In the genomic region with DNA sequence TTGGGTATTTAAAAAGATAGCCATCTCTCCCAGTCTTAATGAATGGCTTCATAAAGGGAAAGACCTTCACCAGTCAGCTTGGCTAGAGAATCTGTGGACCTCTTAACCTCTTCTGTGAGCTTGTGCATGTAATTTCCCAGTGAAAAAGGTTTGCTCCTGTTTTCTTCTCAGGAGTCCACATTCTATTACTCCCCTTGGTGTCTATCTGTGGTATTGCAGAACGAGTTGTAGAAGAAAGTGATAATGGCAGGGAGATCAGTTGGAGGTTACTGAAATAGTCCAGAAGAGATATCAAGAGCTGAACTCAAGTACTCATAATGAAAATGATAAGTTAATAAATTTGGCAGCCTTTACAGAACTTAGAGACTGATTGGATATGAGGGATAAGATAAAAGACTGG, we compare ENCODE assay signal across 1 cellular context.
TF ChIP-seq lines count a peak whose summit lies in the region.

No MANE protein-coding gene starts in this region.

TF ChIP-seq in GM12878, 131 proteins besides CTCF, POLR2A, EP300 and RAD21:
- TF ChIP-seq, protein P1, sequence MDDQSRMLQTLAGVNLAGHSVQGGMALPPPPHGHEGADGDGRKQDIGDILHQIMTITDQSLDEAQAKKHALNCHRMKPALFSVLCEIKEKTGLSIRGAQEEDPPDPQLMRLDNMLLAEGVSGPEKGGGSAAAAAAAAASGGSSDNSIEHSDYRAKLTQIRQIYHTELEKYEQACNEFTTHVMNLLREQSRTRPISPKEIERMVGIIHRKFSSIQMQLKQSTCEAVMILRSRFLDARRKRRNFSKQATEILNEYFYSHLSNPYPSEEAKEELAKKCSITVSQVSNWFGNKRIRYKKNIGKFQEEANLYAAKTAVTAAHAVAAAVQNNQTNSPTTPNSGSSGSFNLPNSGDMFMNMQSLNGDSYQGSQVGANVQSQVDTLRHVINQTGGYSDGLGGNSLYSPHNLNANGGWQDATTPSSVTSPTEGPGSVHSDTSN (IDR thresholded peaks at IDR 0.05; ENCODE audit: insufficient replicate concordance, low read depth, low read length), result no peak
- TF ChIP-seq EGR1 (IDR thresholded peaks at IDR 0.05; ENCODE audit: borderline replicate concordance in 1 of 2, low read depth in 2 of 2, low read length in 2 of 2) (no peak), HDGF (IDR thresholded peaks at IDR 0.05) (no peak), RB1 (IDR thresholded peaks at IDR 0.05; ENCODE audit: borderline replicate concordance) (no peak), MLLT1 (IDR thresholded peaks at IDR 0.05) (no peak), NR2F1 (conservative IDR thresholded peaks at IDR 0.05) (no peak), SMARCA5 (IDR thresholded peaks at IDR 0.05) (no peak), SMAD5 (IDR thresholded peaks at IDR 0.05; ENCODE audit: low read depth) (no peak), SUZ12 (IDR thresholded peaks at IDR 0.05; ENCODE audit: unreplicated experiment) (no peak), TARDBP (IDR thresholded peaks at IDR 0.05; ENCODE audit: borderline replicate concordance) (no peak), EED (IDR thresholded peaks at IDR 0.05; ENCODE audit: low read depth) (no peak), SMC3 (IDR thresholded peaks at IDR 0.05; ENCODE audit: borderline replicate concordance, low read length) (no peak), ZNF207 (IDR thresholded peaks at IDR 0.05; ENCODE audit: borderline replicate concordance) (no peak), CREM (IDR thresholded peaks at IDR 0.05; ENCODE audit: low read depth) (no peak), KAT2A (conservative IDR thresholded peaks at IDR 0.05; ENCODE audit: control insufficient read depth, low read depth, low read length) (no peak)
- TF ChIP-seq, protein P2, sequence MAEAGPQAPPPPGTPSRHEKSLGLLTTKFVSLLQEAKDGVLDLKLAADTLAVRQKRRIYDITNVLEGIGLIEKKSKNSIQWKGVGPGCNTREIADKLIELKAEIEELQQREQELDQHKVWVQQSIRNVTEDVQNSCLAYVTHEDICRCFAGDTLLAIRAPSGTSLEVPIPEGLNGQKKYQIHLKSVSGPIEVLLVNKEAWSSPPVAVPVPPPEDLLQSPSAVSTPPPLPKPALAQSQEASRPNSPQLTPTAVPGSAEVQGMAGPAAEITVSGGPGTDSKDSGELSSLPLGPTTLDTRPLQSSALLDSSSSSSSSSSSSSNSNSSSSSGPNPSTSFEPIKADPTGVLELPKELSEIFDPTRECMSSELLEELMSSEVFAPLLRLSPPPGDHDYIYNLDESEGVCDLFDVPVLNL (IDR thresholded peaks at IDR 0.05; ENCODE audit: low read depth, low read length), result no peak
TF ChIP-seq in GM12878: peak in this region for 0.
